ENCODE assay signal across 27 cellular contexts in genomic region chr9:4356306-4356705, GRCh38.
"Had no signal": no experiment of that assay in that cellular context is flagged by ENCODE, and none has a peak within 500 bp of the region (broad histone marks: within the 10 kb centered on the region; RNA-seq: fewer than 3 reads in every experiment).

No MANE protein-coding gene starts in this region.

- DNase-seq: kidney; left colon; left lung; lower lobe of right lung; mesendoderm; naive B cell; natural killer cell; nephron progenitor cell; occipital lobe; psoas muscle; right lobe of liver; stimulated activated CD4-positive, alpha-beta T cell treated with anti-CD3 and anti-CD28 coated beads, Interleukin-1b, Interleukin-23, amount 100 ng/mL, for 48 hours; stimulated activated CD4-positive, alpha-beta T cell treated with anti-CD3 and anti-CD28 coated beads, Interleukin-2, amount 100 ng/mL, for 48 hours; stimulated activated CD4-positive, alpha-beta T cell treated with anti-CD3 and anti-CD28 coated beads, Interleukin-4, amount 100 ng/mL, for 4 hours; stimulated activated CD8-positive, alpha-beta memory T cell treated with anti-CD3 and anti-CD28 coated beads, Interleukin-4, amount 100 ng/mL, for 48 hours; stimulated activated naive CD4-positive, alpha-beta T cell treated with Interleukin-2 at 50 U/mL for 16 hours; stimulated activated naive CD8-positive, alpha-beta T cell treated with anti-CD3 and anti-CD28 coated beads, Interleukin-15, amount 100 ng/mL, for 72 hours; substantia nigra; uterus had no signal

- ATAC-seq: left colon; left lung; lower lobe of right lung; natural killer cell; psoas muscle; right lobe of liver; stimulated activated memory B cell treated with anti-CD40 and anti-IgM and Interleukin-4, amounts not matched to agents 10 μg/mL and 1 μg/mL and 100 μg/mL, for 72 hours; stimulated activated naive CD8-positive, alpha-beta T cell treated with anti-CD3 and anti-CD28 coated beads, Interleukin-15, amount 100 ng/mL, for 72 hours had no signal

- H3K4me2 ChIP-seq: neural progenitor cell, smooth muscle cell had no signal

- H3K4me1 ChIP-seq: left lung, lower lobe of right lung, neural progenitor cell, parathyroid adenoma, psoas muscle, right atrium auricular region, tibial nerve, uterus had no signal

- H3K27ac ChIP-seq: left lung, lower lobe of right lung, neural progenitor cell, neutrophil, parathyroid adenoma, psoas muscle, right atrium auricular region, right lobe of liver, tibial nerve, uterus had no signal

- H3K4me3 ChIP-seq: left lung, lower lobe of right lung, neural progenitor cell, psoas muscle, right atrium auricular region, right lobe of liver, smooth muscle cell, tibial nerve, uterus had no signal

- H3K79me2 ChIP-seq: parathyroid adenoma had no signal

- FAIRE-seq: islet of Langerhans, kidney had no signal

- H3K27me3 ChIP-seq: left lung, neural progenitor cell, right atrium auricular region, right lobe of liver, tibial nerve, uterus had no signal

- H3K36me3 ChIP-seq: left lung, lower lobe of right lung, neural progenitor cell, neutrophil, right atrium auricular region, right lobe of liver, tibial nerve, uterus had no signal

- H3K9me3 ChIP-seq: left lung, lower lobe of right lung, neutrophil, psoas muscle, right atrium auricular region, right lobe of liver, tibial nerve, uterus had no signal

- H2AFZ ChIP-seq: neural progenitor cell, parathyroid adenoma had no signal

- H3K9ac ChIP-seq: neural progenitor cell, parathyroid adenoma had no signal
